ENCODE assay signal across 7 cellular contexts in genomic region chr11:65047581-65048422, GRCh38. TPM values are rescaled to one million over a fixed set of nuclear protein-coding genes. Genes with fewer than 3 reads are reported as not detected.
DNase-seq lines count a peak whose midpoint lies in the region; TF ChIP-seq lines count a peak whose summit lies in the region.
"Had no signal": no experiment of that assay in that cellular context is flagged by ENCODE, and none has a peak within 500 bp of the region (broad histone marks: within the 10 kb centered on the region; RNA-seq: fewer than 3 reads in every experiment).

No MANE protein-coding gene starts in this region.

- no peak for TF ChIP-seq POLR2A in vagina (IDR thresholded peaks at IDR 0.05)

- intact Hi-C loops in vagina (cut with DNase I) = no loop called here

- TF ChIP-seq CTCF in kidney epithelial cell (IDR thresholded peaks at IDR 0.05; ENCODE audit: insufficient read depth, low read length, poor library complexity, severe bottlenecking) (no peak), vagina (IDR thresholded peaks at IDR 0.05) (no peak)

- H3K9me3 ChIP-seq in vagina = no peaks in the 10 kb centered on the region
- H3K9me3 ChIP-seq: BLaER1 had no signal

- H3K36me3 ChIP-seq in kidney epithelial cell (ENCODE audit: control insufficient read depth, insufficient read depth, low read length) (peaks cover 3% of the 10 kb centered on the region), vagina (peaks cover 0 to 11% of the 10 kb centered on the region in 2 donors)

- peak overlapping the region; percentile 32 for H3K4me3 ChIP-seq in kidney epithelial cell (ENCODE audit: low read depth, low read length)
- H3K4me3 ChIP-seq in vagina = peak overlapping the region; percentile 54 to 78
- H3K4me3 ChIP-seq: BLaER1 had no signal

- peak overlapping the region; percentile 66 for H3K27ac ChIP-seq in vagina
- H3K27ac ChIP-seq: BLaER1 had no signal

- H3K27me3 ChIP-seq in kidney epithelial cell (ENCODE audit: control insufficient read depth, insufficient read depth, low read length) (peaks cover 3% of the 10 kb centered on the region), vagina (no peaks in the 10 kb centered on the region)

- H3K4me1 ChIP-seq in vagina = peaks cover 33% of the 10 kb centered on the region

- peak; percentile 35 for DNase-seq in stimulated activated CD4-positive, alpha-beta T cell treated with anti-CD3 and anti-CD28 coated beads, Interleukin-12 subunit alpha, Interleukin-12 subunit beta, amount 100 ng/mL, for 4 hours
- DNase-seq in stimulated activated CD4-positive, alpha-beta T cell treated with anti-CD3 and anti-CD28 coated beads, Interleukin-2, amount 100 ng/mL, for 48 hours = no peak
- no peak for DNase-seq in kidney epithelial cell (ENCODE audit: low read depth)
- DNase-seq in vagina (ENCODE audit: extremely low spot score in 2 of 2) = no peak
- no peak for DNase-seq in NCI-H1417 (lab: John Stamatoyannopoulos, UW)
- no peak for DNase-seq in NCI-H1694 treated with DMSO at 0.1 percent for 48 hours (lab: John Stamatoyannopoulos, UW)

RNA-seq across cellular contexts. Expression of gene SAC3D1, which starts 6.8 kb away (rescaled TPM):
- total RNA-seq in kidney epithelial cell (25.5 and 32.0 TPM in 2 replicates), vagina (11.8 TPM)

RNA-seq across cellular contexts. Expression of gene NAALADL1, which starts 10.6 kb away (rescaled TPM):
- 13.2 and 21.7 TPM in 2 replicates for total RNA-seq in kidney epithelial cell
- 30.7 TPM for total RNA-seq in vagina

RNA-seq across cellular contexts. Expression of gene SNX15, which starts 20.6 kb away (rescaled TPM):
- total RNA-seq in kidney epithelial cell (21.6 and 28.8 TPM in 2 replicates), vagina (24.1 TPM)

RNA-seq across cellular contexts. Expression of gene ARL2, which starts 33.8 kb away (rescaled TPM):
- total RNA-seq in kidney epithelial cell = 164 and 170 TPM in 2 replicates
- total RNA-seq in vagina = 112 TPM

RNA-seq across cellular contexts. Expression of gene CDCA5, which starts 36.0 kb away (rescaled TPM):
- total RNA-seq in kidney epithelial cell = 4.9 and 6.9 TPM in 2 replicates
- total RNA-seq in vagina = 3.7 TPM
